In genomic region chr5:171316258-171317121, GRCh38 we compare ENCODE assay signal across 13 cellular contexts. TPM values are rescaled to one million over a fixed set of nuclear protein-coding genes. Genes with fewer than 3 reads are reported as not detected.
DNase-seq lines count a peak whose midpoint lies in the region; ATAC-seq, FAIRE-seq and TF ChIP-seq lines count a peak whose summit lies in the region.
"Had no signal": no experiment of that assay in that cellular context is flagged by ENCODE, and none has a peak within 500 bp of the region (broad histone marks: within the 10 kb centered on the region; RNA-seq: fewer than 3 reads in every experiment).

No MANE protein-coding gene starts in this region.

- H3K27ac Mint-ChIP-seq in natural killer cell = no peak overlapping the region
- peak overlapping the region in 1 of 2 donors; percentile 44 for H3K27ac Mint-ChIP-seq in activated naive CD4-positive, alpha-beta T cell treated with anti-CD3 and anti-CD28 coated beads, Interleukin-2, amount 50 U/mL, for 72 hours

- H3K36me3 ChIP-seq in endothelial cell of umbilical vein (ENCODE audit: control insufficient read depth in 2 of 2, extremely low read depth in 1 of 2, insufficient read depth in 2 of 2, low read length in 2 of 2) (no peaks in the 10 kb centered on the region), tibial artery (no peaks in the 10 kb centered on the region), BE2C (no peaks in the 10 kb centered on the region)

- H3K4me1 Mint-ChIP-seq in natural killer cell = peaks cover 19 to 32% of the 10 kb centered on the region in 2 donors

- TF ChIP-seq CTCF in endothelial cell of umbilical vein (IDR thresholded peaks at IDR 0.05; ENCODE audit: extremely low read depth in 1 of 2, insufficient read depth in 1 of 2, low read depth in 1 of 2, low read length in 2 of 2) (no peak), natural killer cell (IDR thresholded peaks at IDR 0.05) (no peak), tibial artery (IDR thresholded peaks at IDR 0.05) (no peak), BE2C (IDR thresholded peaks at IDR 0.05; ENCODE audit: low read depth, low read length) (no peak)

- peak overlapping the region; percentile 9 for H3K4me3 Mint-ChIP-seq in natural killer cell
- H3K4me3 Mint-ChIP-seq: central memory CD8-positive, alpha-beta T cell had no signal

- dilution Hi-C loops in endothelial cell of umbilical vein (cut with MboI; ENCODE audit: extremely low pct_ligation_motif_present, low sequenced_read_pairs) = no loop called here

- DNase-seq in Right ventricle myocardium superior = no peak
- DNase-seq in cardiac septum (ENCODE audit: low spot score) = no peak
- DNase-seq in endothelial cell of umbilical vein (ENCODE audit: low read depth, low spot score) = peak; percentile 23
- DNase-seq in natural killer cell = no peak
- peak in 1 of 2 donors; percentile 56 for DNase-seq in tibial artery
- no peak for DNase-seq in activated naive CD4-positive, alpha-beta T cell treated with anti-CD3 and anti-CD28 coated beads, Interleukin-2, amount 50 U/mL, for 72 hours (ENCODE audit: low spot score in 2 of 2)
- DNase-seq in sciatic nerve (ENCODE audit: low spot score) = no peak
- DNase-seq in BE2C = no peak
- DNase-seq: stimulated activated naive CD4-positive, alpha-beta T cell had no signal

- H2AFZ ChIP-seq in endothelial cell of umbilical vein (ENCODE audit: low read depth, low read length) = no peak overlapping the region

- H3K4me2 ChIP-seq in endothelial cell of umbilical vein (ENCODE audit: insufficient read depth, low read length) = no peak overlapping the region

- ATAC-seq in Right ventricle myocardium superior (ENCODE audit: poor library complexity) (peak; percentile 27), natural killer cell (no peak), sciatic nerve (no peak)
- no peak for ATAC-seq in activated naive CD4-positive, alpha-beta T cell treated with anti-CD3 and anti-CD28 coated beads, Interleukin-2, amount 50 U/mL, for 72 hours

- H3K4me3 ChIP-seq in endothelial cell of umbilical vein (replicated peaks in 1 of 3; ENCODE audit: insufficient read depth in 1 of 3, low read depth in 1 of 3, low read length in 3 of 3) (no peak overlapping the region), tibial artery (peak overlapping the region; percentile 8 to 45), BE2C (ENCODE audit: low read depth, low read length) (no peak overlapping the region)

- no peak for TF ChIP-seq POLR2A in endothelial cell of umbilical vein (IDR thresholded peaks at IDR 0.05; ENCODE audit: low read depth, low read length)

- H3K9me3 ChIP-seq in endothelial cell of umbilical vein (replicated peaks; ENCODE audit: control insufficient read depth, insufficient read depth, low read length) = no peaks in the 10 kb centered on the region
- no peaks in the 10 kb centered on the region for H3K9me3 ChIP-seq in tibial artery
- H3K9me3 ChIP-seq in BE2C = no peaks in the 10 kb centered on the region

- H3K36me3 Mint-ChIP-seq in natural killer cell = no peaks in the 10 kb centered on the region
- peaks cover 0 to 6% of the 10 kb centered on the region in 2 donors for H3K36me3 Mint-ChIP-seq in activated naive CD4-positive, alpha-beta T cell treated with anti-CD3 and anti-CD28 coated beads, Interleukin-2, amount 50 U/mL, for 72 hours

- no peak overlapping the region for H3K9ac ChIP-seq in endothelial cell of umbilical vein (replicated peaks; ENCODE audit: extremely low read depth, insufficient read depth, low read length)

- peaks cover 61 to 70% of the 10 kb centered on the region in 2 donors for H3K27me3 Mint-ChIP-seq in natural killer cell (ENCODE audit: low read depth in 2 of 2)

- no peaks in the 10 kb centered on the region for H3K79me2 ChIP-seq in endothelial cell of umbilical vein (ENCODE audit: control insufficient read depth, insufficient read depth, low read length)

- intact Hi-C loops in Right ventricle myocardium superior (cut with DNase I) (no loop called here), cardiac septum (cut with DNase I) (no loop called here), endothelial cell of umbilical vein (cut with micrococcal nuclease) (loop anchor here (10.0 kb wide), 1 partner anchor 452 kb away; the partner anchor contains the start of gene RANBP17), natural killer cell (cut with micrococcal nuclease) (no loop called here), tibial artery (cut with DNase I; ENCODE audit: low total_unique reads) (no loop called here), sciatic nerve (cut with DNase I) (no loop called here)

- no peak for FAIRE-seq in endothelial cell of umbilical vein (lab: Jason Lieb, UNC)

- H3K27me3 ChIP-seq in endothelial cell of umbilical vein (ENCODE audit: control insufficient read depth in 2 of 2, insufficient read depth in 2 of 2, low read length in 2 of 2) = peaks cover 82 to 94% of the 10 kb centered on the region in 2 experiments
- peaks cover 0 to 100% of the 10 kb centered on the region in 2 donors for H3K27me3 ChIP-seq in tibial artery
- H3K27me3 ChIP-seq in BE2C = no peaks in the 10 kb centered on the region

- CTCF ChIA-PET in endothelial cell of umbilical vein (lab: Charles Lee) = no interaction called here

- no TSS peak for BruUV-seq in endothelial cell of umbilical vein (replicated peaks; lab: Mats Ljungman, UMichigan)

- H3K9me1 ChIP-seq in endothelial cell of umbilical vein (replicated peaks; ENCODE audit: control insufficient read depth, extremely low read depth, insufficient read depth, low read length) = no peaks in the 10 kb centered on the region

- peaks cover 2% of the 10 kb centered on the region for H3K4me1 ChIP-seq in endothelial cell of umbilical vein (ENCODE audit: control insufficient read depth, extremely low read depth, insufficient read depth, low read length)
- H3K4me1 ChIP-seq in tibial artery = peaks cover 0 to 48% (median 42%) of the 10 kb centered on the region in 4 donors
- no peaks in the 10 kb centered on the region; the same call in 1 of the 2 replicates for H3K4me1 ChIP-seq in BE2C

- H3K27ac ChIP-seq in endothelial cell of umbilical vein (ENCODE audit: insufficient read depth, low read depth, low read length) (no peak overlapping the region), tibial artery (no peak overlapping the region)

- H3K9me3 Mint-ChIP-seq in natural killer cell = no peaks in the 10 kb centered on the region
- no peaks in the 10 kb centered on the region for H3K9me3 Mint-ChIP-seq in activated naive CD4-positive, alpha-beta T cell treated with anti-CD3 and anti-CD28 coated beads, Interleukin-2, amount 50 U/mL, for 72 hours
- H3K9me3 Mint-ChIP-seq: central memory CD8-positive, alpha-beta T cell had no signal

- no peaks in the 10 kb centered on the region for H4K20me1 ChIP-seq in endothelial cell of umbilical vein (replicated peaks; ENCODE audit: control insufficient read depth, extremely low read depth, insufficient read depth, low read length)

- POLR2A ChIA-PET in endothelial cell of umbilical vein (lab: Charles Lee) = no interaction called here

TF ChIP-seq in endothelial cell of umbilical vein, 7 proteins besides CTCF, POLR2A, EP300 and RAD21:
- TF ChIP-seq FOS (IDR thresholded peaks at IDR 0.05; ENCODE audit: borderline replicate concordance, insufficient read depth, low read length) (no peak), POLR2AphosphoS5 (IDR thresholded peaks at IDR 0.05; ENCODE audit: insufficient read depth, low read depth, low read length) (no peak), EZH2 (IDR thresholded peaks at IDR 0.05; ENCODE audit: borderline replicate concordance, low read depth, low read length, severe bottlenecking) (peak; percentile 96), MAX (IDR thresholded peaks at IDR 0.05; ENCODE audit: insufficient read depth, insufficient read length) (no peak), GATA2 (IDR thresholded peaks at IDR 0.05; ENCODE audit: insufficient read depth, insufficient read length, low read depth, low read length) (no peak)

RNA-seq across cellular contexts. Expression of gene TLX3, which starts 7.4 kb away (rescaled TPM):
- total RNA-seq in Right ventricle myocardium superior (not detected), cardiac septum (not detected), endothelial cell of umbilical vein (not detected in 2 replicates), natural killer cell (not detected), sciatic nerve (not detected)
- polyA plus RNA-seq in endothelial cell of umbilical vein = not detected in 2 replicates
- not detected in 2 replicates for polyA plus RNA-seq in endothelial cell of umbilical vein (2011; cell fraction: cytosol; rRNA removed)
- not detected in 2 replicates for polyA plus RNA-seq in endothelial cell of umbilical vein (2011; cell fraction: nucleus; rRNA removed)
- not detected in 2 replicates for polyA plus RNA-seq in endothelial cell of umbilical vein (2012)
- not detected in 2 replicates for polyA minus RNA-seq in endothelial cell of umbilical vein
- 5.6 TPM for polyA minus RNA-seq in endothelial cell of umbilical vein (2011; cell fraction: cytosol; rRNA and poly(A)+ RNA removed)
- not detected in 2 replicates for polyA minus RNA-seq in endothelial cell of umbilical vein (2011; cell fraction: nucleus; rRNA and poly(A)+ RNA removed)
- total RNA-seq in activated naive CD4-positive, alpha-beta T cell treated with anti-CD3 and anti-CD28 coated beads, Interleukin-2, amount 50 U/mL, for 72 hours = not detected
- polyA plus RNA-seq in BE2C (2012; ENCODE audit: insufficient read depth, insufficient read length, low read depth) = not detected
- total RNA-seq: fibroblast of villous mesenchyme; T-helper 2 cell treated with Interferon-gamma antibody and Interleukin-4, amounts not matched to agents 100 ng/mL and 5 ng/mL, for 36 hours had no signal
- polyA plus RNA-seq: IgD-negative memory B cell had no signal

Comparison
In these comparisons a context has a peak if more than half of its experiments do, and no peak if none do; other contexts are left out.
1. H3K4me3 ChIP-seq: peak in tibial artery (2 of 2); none in endothelial cell of umbilical vein (0 of 3) and BE2C (single experiment).